Comparison of ENCODE assay signal across 27 cellular contexts in genomic region chr9:23451802-23452418, GRCh38.
"Had no signal": no experiment of that assay in that cellular context is flagged by ENCODE, and none has a peak within 500 bp of the region (broad histone marks: within the 10 kb centered on the region; RNA-seq: fewer than 3 reads in every experiment).

No MANE protein-coding gene starts in this region.

- H3K36me3 ChIP-seq: stomach, suprapubic skin, thoracic aorta, thyroid gland, tibial artery, tibial nerve, transverse colon, upper lobe of left lung, upper lobe of right lung, uterus, vagina had no signal

- ATAC-seq: stimulated activated memory B cell treated with anti-CD40 and anti-IgM and Interleukin-4, amounts not matched to agents 10 μg/mL and 1 μg/mL and 100 μg/mL, for 72 hours; stimulated activated naive B cell treated with anti-CD40 and anti-IgM and Interleukin-4, amounts not matched to agents 10 μg/mL and 1 μg/mL and 100 μg/mL, for 72 hours; stimulated activated naive CD8-positive, alpha-beta T cell treated with anti-CD3 and anti-CD28 coated beads, Interleukin-15, amount 100 ng/mL, for 72 hours; stimulated activated naive CD8-positive, alpha-beta T cell treated with anti-CD3 and anti-CD28 coated beads, Interleukin-15, Interleukin-2, amounts not matched to agents 100 U/mL and 50 U/mL, for 24 hours; upper lobe of right lung had no signal

- H3K27ac ChIP-seq: stomach, suprapubic skin, testis, thoracic aorta, thyroid gland, tibial artery, tibial nerve, transverse colon, upper lobe of left lung, upper lobe of right lung, uterus, vagina had no signal

- H3K4me1 ChIP-seq: stomach, suprapubic skin, testis, thyroid gland, transverse colon, upper lobe of left lung, upper lobe of right lung, uterus, vagina had no signal

- H3K4me3 Mint-ChIP-seq: stimulated activated memory B cell treated with anti-CD40 and anti-IgM and Interleukin-4, amounts not matched to agents 10 μg/mL and 1 μg/mL and 100 μg/mL, for 72 hours; stimulated activated naive B cell treated with anti-CD40 and anti-IgM and Interleukin-4, amounts not matched to agents 10 μg/mL and 1 μg/mL and 100 μg/mL, for 72 hours; stimulated activated naive CD8-positive, alpha-beta T cell treated with anti-CD3 and anti-CD28 coated beads, Interleukin-15, amount 100 ng/mL, for 72 hours; stimulated activated naive CD8-positive, alpha-beta T cell treated with anti-CD3 and anti-CD28 coated beads, Interleukin-15, Interleukin-2, amounts not matched to agents 100 ng/mL and 50 ng/mL, for 24 hours; type B pancreatic cell had no signal

- H3K27ac Mint-ChIP-seq: stimulated activated memory B cell treated with anti-CD40 and anti-IgM and Interleukin-4, amounts not matched to agents 10 μg/mL and 1 μg/mL and 100 μg/mL, for 72 hours; stimulated activated naive B cell treated with anti-CD40 and anti-IgM and Interleukin-4, amounts not matched to agents 10 μg/mL and 1 μg/mL and 100 μg/mL, for 72 hours; stimulated activated naive CD8-positive, alpha-beta T cell treated with anti-CD3 and anti-CD28 coated beads, Interleukin-15, amount 100 ng/mL, for 72 hours; stimulated activated naive CD8-positive, alpha-beta T cell treated with anti-CD3 and anti-CD28 coated beads, Interleukin-15, Interleukin-2, amounts not matched to agents 100 ng/mL and 50 ng/mL, for 24 hours; type B pancreatic cell had no signal

- DNase-seq: stimulated activated CD4-positive, alpha-beta T cell treated with anti-CD3 and anti-CD28 coated beads, Interleukin-2, amount 100 ng/mL, for 48 hours; stimulated activated CD4-positive, alpha-beta T cell treated with anti-CD3 and anti-CD28 coated beads, Interleukin-4, amount 100 ng/mL, for 1 hour; stimulated activated CD4-positive, alpha-beta T cell treated with anti-CD3 and anti-CD28 coated beads, Interleukin-4, amount 100 ng/mL, for 24 hours; stimulated activated CD4-positive, alpha-beta T cell treated with anti-CD3 and anti-CD28 coated beads, Interleukin-4, amount 100 ng/mL, for 4 hours; stimulated activated CD8-positive, alpha-beta memory T cell treated with anti-CD3 and anti-CD28 coated beads, Interleukin-4, amount 100 ng/mL, for 48 hours; stimulated activated naive B cell treated with anti-CD40 and anti-IgM and Interleukin-4, amounts not matched to agents 10 μg/mL and 1 μg/mL and 100 μg/mL, for 72 hours; stimulated activated naive CD4-positive, alpha-beta T cell; stimulated activated naive CD4-positive, alpha-beta T cell treated with Interleukin-2 at 50 U/mL for 16 hours; stimulated activated naive CD8-positive, alpha-beta T cell treated with anti-CD3 and anti-CD28 coated beads, Interleukin-15, amount 100 ng/mL, for 72 hours; stimulated activated naive CD8-positive, alpha-beta T cell treated with anti-CD3 and anti-CD28 coated beads, Interleukin-15, Interleukin-2, amounts not matched to agents 100 U/mL and 50 U/mL, for 24 hours; stomach; substantia nigra; thyroid gland; tibial artery; transverse colon; trophoblast cell; upper lobe of right lung; uterus had no signal

- H3K4me3 ChIP-seq: stomach, suprapubic skin, thoracic aorta, thyroid gland, tibial artery, tibial nerve, transverse colon, upper lobe of left lung, upper lobe of right lung, uterus, vagina had no signal

- H3K36me3 Mint-ChIP-seq: stimulated activated memory B cell treated with anti-CD40 and anti-IgM and Interleukin-4, amounts not matched to agents 10 μg/mL and 1 μg/mL and 100 μg/mL, for 72 hours; stimulated activated naive B cell treated with anti-CD40 and anti-IgM and Interleukin-4, amounts not matched to agents 10 μg/mL and 1 μg/mL and 100 μg/mL, for 72 hours; type B pancreatic cell had no signal

- H3K27me3 ChIP-seq: stomach, suprapubic skin, testis, thyroid gland, tibial artery, tibial nerve, transverse colon, upper lobe of left lung, upper lobe of right lung, uterus, vagina had no signal

- H3K9me3 ChIP-seq: suprapubic skin, testis, thoracic aorta, thyroid gland, tibial artery, tibial nerve, transverse colon, upper lobe of right lung, uterus, vagina had no signal

- H3K9me3 Mint-ChIP-seq: stimulated activated memory B cell treated with anti-CD40 and anti-IgM and Interleukin-4, amounts not matched to agents 10 μg/mL and 1 μg/mL and 100 μg/mL, for 72 hours; type B pancreatic cell had no signal

- H3K4me1 Mint-ChIP-seq: stimulated activated memory B cell treated with anti-CD40 and anti-IgM and Interleukin-4, amounts not matched to agents 10 μg/mL and 1 μg/mL and 100 μg/mL, for 72 hours; stimulated activated naive B cell treated with anti-CD40 and anti-IgM and Interleukin-4, amounts not matched to agents 10 μg/mL and 1 μg/mL and 100 μg/mL, for 72 hours; stimulated activated naive CD8-positive, alpha-beta T cell treated with anti-CD3 and anti-CD28 coated beads, Interleukin-15, amount 100 ng/mL, for 72 hours had no signal
